23 cellular contexts compared by ENCODE assay signal in the genomic region with DNA sequence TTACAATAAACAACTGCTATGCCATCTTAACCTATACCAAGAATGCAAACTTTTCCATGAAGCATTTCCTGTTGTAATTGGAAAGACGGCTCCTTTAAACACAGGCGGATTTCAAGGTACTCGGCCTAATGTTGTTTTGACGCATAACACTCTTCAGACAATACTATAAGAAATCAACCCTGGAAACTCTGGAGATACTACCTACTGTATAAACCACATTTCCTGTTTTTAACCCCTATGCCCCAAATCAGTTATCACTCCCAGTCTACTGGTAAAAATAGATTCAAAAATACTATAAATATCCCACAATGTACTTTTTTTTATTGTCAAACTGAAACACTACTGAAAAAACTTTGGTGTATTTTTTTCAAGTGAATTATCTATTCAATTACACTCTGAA.
A peak's percentile ranks its signal among the peaks of the same experiment; 100 is the strongest.
DNase-seq lines count a peak whose midpoint lies in the region; ATAC-seq, FAIRE-seq and TF ChIP-seq lines count a peak whose summit lies in the region.
"Had no signal": no experiment of that assay in that cellular context is flagged by ENCODE, and none has a peak within 500 bp of the region (broad histone marks: within the 10 kb centered on the region; RNA-seq: fewer than 3 reads in every experiment).

No MANE protein-coding gene starts in this region.

- H3K27me3 ChIP-seq in CD4-positive, alpha-beta T cell (ENCODE audit: control insufficient read depth, insufficient read depth, low read length): no peaks in the 10 kb centered on the region
- H3K27me3 ChIP-seq: heart right ventricle, tibial nerve had no signal

- H3K27ac ChIP-seq in CD4-positive, alpha-beta T cell (ENCODE audit: low read depth, low read length): no peak overlapping the region
- H3K27ac ChIP-seq: heart right ventricle, prostate gland, SK-N-MC, skin epidermis, tibial nerve had no signal

- TF ChIP-seq POLR2A in GM12891 (IDR thresholded peaks at IDR 0.05; ENCODE audit: low read depth, low read length): no peak

- POLR2A ChIA-PET in CD4-positive, alpha-beta T cell (lab: Charles Lee): interaction anchor here (2.7 kb wide), 1 partner anchor 16 kb away, joined by 7 read pairs; no protein-coding TSS in a partner anchor
- POLR2A ChIA-PET in activated CD4-positive, alpha-beta memory T cell treated with anti-CD3 and anti-CD28 coated beads for 36 hours (lab: Charles Lee): interaction anchor here (0.8 to 2.2 kb wide), 10 partner anchors 8 to 120 kb away, joined by 3 to 14 read pairs (median 4); partner anchors contain the start of gene IRF4

- CTCF ChIA-PET in CD4-positive, alpha-beta T cell (lab: Charles Lee): no interaction called here
- CTCF ChIA-PET in activated CD4-positive, alpha-beta memory T cell treated with anti-CD3 and anti-CD28 coated beads for 36 hours (lab: Charles Lee): interaction anchor here (1.2 kb wide), 1 partner anchor 320 kb away, joined by 3 read pairs; no protein-coding TSS in a partner anchor

- no peaks in the 10 kb centered on the region for H3K9me3 Mint-ChIP-seq in CD4-positive, alpha-beta T cell
- no peaks in the 10 kb centered on the region for H3K9me3 Mint-ChIP-seq in activated CD4-positive, alpha-beta memory T cell treated with anti-CD3 and anti-CD28 coated beads for 36 hours
- no peaks in the 10 kb centered on the region for H3K9me3 Mint-ChIP-seq in immature natural killer cell
- H3K9me3 Mint-ChIP-seq: nephron had no signal

- TF ChIP-seq CTCF in CD4-positive, alpha-beta T cell (IDR thresholded peaks at IDR 0.05): no peak

- H3K4me3 Mint-ChIP-seq in CD4-positive, alpha-beta T cell: peak overlapping the region; percentile 16
- H3K4me3 Mint-ChIP-seq in activated CD4-positive, alpha-beta memory T cell treated with anti-CD3 and anti-CD28 coated beads for 36 hours: peak overlapping the region; percentile 53
- H3K4me3 Mint-ChIP-seq in immature natural killer cell: peak overlapping the region in 4 of 5 donors; percentile 9 to 57 (median 44)
- H3K4me3 Mint-ChIP-seq: nephron had no signal

- no peak for DNase-seq in CD4-positive, alpha-beta T cell
- DNase-seq in GM12891 (ENCODE audit: insufficient read length, low spot score) (no peak), immature natural killer cell (no peak), A172 (ENCODE audit: low spot score) (no peak)
- DNase-seq in activated CD4-positive, alpha-beta memory T cell treated with anti-CD3 and anti-CD28 coated beads for 36 hours: no peak
- no peak for DNase-seq in activated effector memory CD4-positive, alpha-beta T cell treated with Interleukin-2 at 50 U/mL for 16 hours
- DNase-seq: C1 segment of cervical spinal cord; DMS79; effector CD4-positive, alpha-beta T cell; heart right ventricle; Karpas-422; mammary epithelial cell; NCI-H146; NCI-H2227 treated with DMSO at 0.1 percent for 48 hours had no signal

- intact Hi-C loops in CD4-positive, alpha-beta T cell (cut with DNase I, micrococcal nuclease): loop anchor here in 1 of 2 experiments (5.0 kb wide), 1 partner anchor 117 kb away; the partner anchor contains the start of gene IRF4
- intact Hi-C loops in activated CD4-positive, alpha-beta memory T cell treated with anti-CD3 and anti-CD28 coated beads for 36 hours (cut with micrococcal nuclease): loop anchor here (1.0 to 5.0 kb wide), 5 partner anchors 7 to 217 kb away; partner anchors contain the start of gene DUSP22

- peak; percentile 61 for FAIRE-seq in GM12891 (lab: Jason Lieb, UNC)
- FAIRE-seq: H1, TTC549 had no signal

- H3K36me3 Mint-ChIP-seq in CD4-positive, alpha-beta T cell (ENCODE audit: low read depth): peaks cover 24% of the 10 kb centered on the region
- H3K36me3 Mint-ChIP-seq in activated CD4-positive, alpha-beta memory T cell treated with anti-CD3 and anti-CD28 coated beads for 36 hours: peaks cover 15% of the 10 kb centered on the region
- H3K36me3 Mint-ChIP-seq in immature natural killer cell: peaks cover 4 to 14% (median 11%) of the 10 kb centered on the region in 3 donors

- ATAC-seq in CD4-positive, alpha-beta T cell (ENCODE audit: poor library complexity): peak; percentile 66
- no peak for ATAC-seq in HG03139 (IDR thresholded peaks at IDR 0.05; ENCODE audit: unreplicated experiment)
- ATAC-seq: heart right ventricle, Panc1 had no signal

- peaks cover 86% of the 10 kb centered on the region for H3K4me1 Mint-ChIP-seq in CD4-positive, alpha-beta T cell (ENCODE audit: low read depth)
- H3K4me1 Mint-ChIP-seq in activated CD4-positive, alpha-beta memory T cell treated with anti-CD3 and anti-CD28 coated beads for 36 hours (ENCODE audit: low read depth): peaks cover 97% of the 10 kb centered on the region
- peaks cover 40 to 54% of the 10 kb centered on the region in 2 donors for H3K4me1 Mint-ChIP-seq in immature natural killer cell

- H3K27ac Mint-ChIP-seq in CD4-positive, alpha-beta T cell: peak overlapping the region; percentile 75
- peak overlapping the region; percentile 100 for H3K27ac Mint-ChIP-seq in activated CD4-positive, alpha-beta memory T cell treated with anti-CD3 and anti-CD28 coated beads for 36 hours
- H3K27ac Mint-ChIP-seq in immature natural killer cell: peak overlapping the region in 2 of 6 donors; percentile 23 to 60
- H3K27ac Mint-ChIP-seq: nephron had no signal

- H3K9me3 ChIP-seq in CD4-positive, alpha-beta T cell (ENCODE audit: control insufficient read depth, low read length): no peaks in the 10 kb centered on the region
- H3K9me3 ChIP-seq: heart right ventricle, prostate gland, tibial nerve had no signal

- H3K27me3 Mint-ChIP-seq in CD4-positive, alpha-beta T cell: no peaks in the 10 kb centered on the region
- H3K27me3 Mint-ChIP-seq in activated CD4-positive, alpha-beta memory T cell treated with anti-CD3 and anti-CD28 coated beads for 36 hours: no peaks in the 10 kb centered on the region
- peaks cover 0 to 2% (median 0%) of the 10 kb centered on the region in 3 donors for H3K27me3 Mint-ChIP-seq in immature natural killer cell (ENCODE audit: low read depth in 3 of 3)

TF ChIP-seq in GM12891, 5 proteins besides CTCF, POLR2A, EP300 and RAD21:
- TF ChIP-seq TAF1 (IDR thresholded peaks at IDR 0.05; ENCODE audit: low read depth, low read length) (no peak), POU2F2 (IDR thresholded peaks at IDR 0.05; ENCODE audit: low read depth, low read length) (no peak), SPI1 (IDR thresholded peaks at IDR 0.05; ENCODE audit: low read depth, low read length) (no peak), POLR2AphosphoS5 (IDR thresholded peaks at IDR 0.05; ENCODE audit: low read depth, low read length) (no peak), PAX5 (IDR thresholded peaks at IDR 0.05; ENCODE audit: insufficient read depth, low read length, severe bottlenecking) (no peak)
